In the genomic region with DNA sequence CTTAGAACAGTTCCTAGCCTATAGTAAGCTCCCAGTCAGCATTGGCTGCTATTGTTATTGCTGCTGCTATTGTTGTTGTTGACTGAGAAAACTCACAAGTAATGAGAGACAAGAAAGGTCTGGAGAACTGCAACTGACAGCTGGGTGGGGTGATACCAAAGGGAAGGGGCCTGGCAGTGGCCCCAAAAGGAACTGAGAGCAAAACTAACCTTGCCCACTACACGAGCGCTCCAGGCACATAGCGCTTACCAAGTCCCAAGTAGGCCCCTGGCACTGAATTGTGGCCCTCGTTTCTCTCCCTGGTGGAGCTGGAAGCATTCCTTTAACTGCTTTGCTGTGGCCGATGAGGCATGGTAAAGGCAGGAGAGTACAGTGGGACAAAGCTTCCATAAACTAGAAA, we compare ENCODE assay signal across 25 cellular contexts.
"Had no signal": no experiment of that assay in that cellular context is flagged by ENCODE, and none has a peak within 500 bp of the region (broad histone marks: within the 10 kb centered on the region; RNA-seq: fewer than 3 reads in every experiment).

No MANE protein-coding gene starts in this region.

- H3K4me1 ChIP-seq: gastrocnemius medialis, left lung, prostate gland had no signal

- H3K79me2 ChIP-seq: hepatocyte had no signal

- H3K27ac ChIP-seq: epithelial cell of prostate, gastrocnemius medialis, hepatocyte, left lung, pancreas, prostate gland, right atrium auricular region, suprapubic skin, transverse colon, upper lobe of right lung, uterus had no signal

- H3K27me3 ChIP-seq: gastrocnemius medialis, heart left ventricle, hepatocyte, left lung, pancreas, right atrium auricular region, suprapubic skin, transverse colon, upper lobe of right lung, uterus had no signal

- H3K36me3 ChIP-seq: gastrocnemius medialis, heart left ventricle, left lung, pancreas, prostate gland, right atrium auricular region, suprapubic skin, transverse colon, upper lobe of right lung, uterus had no signal

- H3K4me2 ChIP-seq: hepatocyte had no signal

- H3K9me3 ChIP-seq: gastrocnemius medialis, heart left ventricle, left lung, pancreas, prostate gland, right atrium auricular region, suprapubic skin, transverse colon, upper lobe of right lung, uterus had no signal

- ATAC-seq: esophagus mucosa; gastrocnemius medialis; heart left ventricle; left lung; naive thymus-derived CD4-positive, alpha-beta T cell; pancreas; sciatic nerve; stimulated activated naive B cell treated with anti-CD40 and anti-IgM and Interleukin-4, amounts not matched to agents 10 μg/mL and 1 μg/mL and 100 μg/mL, for 72 hours; upper lobe of right lung had no signal

- H2AFZ ChIP-seq: hepatocyte had no signal

- H3K4me3 ChIP-seq: gastrocnemius medialis, heart left ventricle, hepatocyte, left lung, pancreas, prostate gland, right atrium auricular region, suprapubic skin, transverse colon, upper lobe of right lung, uterus had no signal

- DNase-seq: effector CD8-positive, alpha-beta T cell; endodermal cell; foreskin fibroblast; gastrocnemius medialis; heart left ventricle; kidney; left lung; mesendoderm; midbrain; naive thymus-derived CD4-positive, alpha-beta T cell; nephron progenitor cell; occipital lobe; pancreas; stimulated activated CD4-positive, alpha-beta T cell treated with anti-CD3 and anti-CD28 coated beads, Interleukin-4, amount 100 ng/mL, for 4 hours; stimulated activated naive B cell treated with anti-CD40 and anti-IgM and Interleukin-4, amounts not matched to agents 10 μg/mL and 1 μg/mL and 100 μg/mL, for 72 hours; transverse colon; upper lobe of right lung; uterus had no signal
